Comparison of ENCODE assay signal across 8 cellular contexts in genomic region chr2:231611273-231612198, GRCh38. TPM values are rescaled to one million over a fixed set of nuclear protein-coding genes. Genes with fewer than 3 reads are reported as not detected.
A peak's percentile ranks its signal among the peaks of the same experiment; 100 is the strongest.
DNase-seq lines count a peak whose midpoint lies in the region; ATAC-seq and TF ChIP-seq lines count a peak whose summit lies in the region.

No MANE protein-coding gene starts in this region.

- H3K9me3 ChIP-seq in ES-I3 (ENCODE audit: control insufficient read depth, insufficient read depth, low read length) (no peaks in the 10 kb centered on the region), esophagus (ENCODE audit: control insufficient read depth in 2 of 2, insufficient read depth in 1 of 2, low read depth in 1 of 2, low read length in 1 of 2) (no peaks in the 10 kb centered on the region), ovary (no peaks in the 10 kb centered on the region)

- TF ChIP-seq EP300 in ovary (IDR thresholded peaks at IDR 0.05): no peak

- H3K27ac ChIP-seq in esophagus (ENCODE audit: low read depth in 2 of 2, low read length in 1 of 2) (peak overlapping the region; percentile 97 to 98), ovary (peak overlapping the region; percentile 64 to 99)

- TF ChIP-seq POLR2A in ovary (IDR thresholded peaks at IDR 0.05): no peak

- TF ChIP-seq CTCF in ovary (IDR thresholded peaks at IDR 0.05): peak in 1 of 3 donors; percentile 19

- H3K27me3 ChIP-seq in esophagus (ENCODE audit: control insufficient read depth in 1 of 2, insufficient read depth in 2 of 2, low read length in 2 of 2) (no peaks in the 10 kb centered on the region), ovary (no peaks in the 10 kb centered on the region)

- no peak overlapping the region for H3K4me3 ChIP-seq in esophagus (ENCODE audit: low read depth in 1 of 2, low read length in 2 of 2)
- no peak overlapping the region for H3K4me3 ChIP-seq in ovary

- peaks cover 12% of the 10 kb centered on the region for H3K4me1 ChIP-seq in ES-I3 (ENCODE audit: insufficient read depth, low read length)
- peaks cover 8 to 22% of the 10 kb centered on the region in 2 donors for H3K4me1 ChIP-seq in esophagus (ENCODE audit: control insufficient read depth in 2 of 2, insufficient read depth in 2 of 2, low read length in 1 of 2)
- H3K4me1 ChIP-seq in ovary (ENCODE audit: insufficient read depth): peaks cover 9% of the 10 kb centered on the region

- H3K9ac ChIP-seq in ES-I3 (ENCODE audit: low read depth, low read length): 0 out of 2 replicates have a peak overlapping the region, but pooled peaks have one; percentile 26

- ATAC-seq in sciatic nerve: no peak
- ATAC-seq in HG02798 (IDR thresholded peaks at IDR 0.05; ENCODE audit: poor library complexity, unreplicated experiment): no peak

- peak; percentile 76 for DNase-seq in NCI-H226
- peak; percentile 52 for DNase-seq in activated CD8-positive, alpha-beta memory T cell treated with anti-CD3 and anti-CD28 coated beads, Interleukin-2, amount 50 U/mL, for 24 hours (ENCODE audit: extremely low read depth)
- peak in 1 of 5 donors; percentile 55 for DNase-seq in ovary
- DNase-seq in NCI-H2196 (lab: John Stamatoyannopoulos, UW; ENCODE audit: unreplicated experiment): no peak
- no peak for DNase-seq in sciatic nerve (ENCODE audit: low spot score)

- 52 to 55% methylated on average over 12 of the region's 12 CpGs for WGBS in esophagus, 2 donors
- 24 to 40% (median 40%) methylated on average over 12 of the region's 12 CpGs for WGBS in ovary, 3 donors

- H3K36me3 ChIP-seq in ES-I3 (ENCODE audit: insufficient read depth, low read length): no peaks in the 10 kb centered on the region
- no peaks in the 10 kb centered on the region for H3K36me3 ChIP-seq in esophagus (ENCODE audit: control insufficient read depth in 2 of 2, insufficient read depth in 2 of 2, low read length in 1 of 2)
- H3K36me3 ChIP-seq in ovary: no peaks in the 10 kb centered on the region

- intact Hi-C loops in ovary (cut with DNase I) (loop anchor here (2.0 to 5.0 kb wide), 7 partner anchors 55 to 171 kb away; partner anchors contain the start of gene PDE6D (in 1 of the 4)), sciatic nerve (cut with DNase I) (loop anchor here (2.0 to 5.0 kb wide), 2 partner anchors 57 to 96 kb away; partner anchors contain the start of gene PTMA)

RNA-seq across cellular contexts. Expression of gene TEX44, which starts 18.9 kb away (rescaled TPM):
- polyA plus RNA-seq in esophagus (not detected), ovary (not detected)
- total RNA-seq in ovary (not detected), sciatic nerve (not detected)

Comparison
In these comparisons a context has a peak if more than half of its experiments do, and no peak if none do; other contexts are left out.
1. DNase-seq: peak in NCI-H226 (single experiment) and activated CD8-positive, alpha-beta memory T cell treated with anti-CD3 and anti-CD28 coated beads, Interleukin-2, amount 50 U/mL, for 24 hours (single experiment); none in NCI-H2196 (single experiment) and sciatic nerve (single experiment).